8 cellular contexts compared by ENCODE assay signal in the genomic region with DNA sequence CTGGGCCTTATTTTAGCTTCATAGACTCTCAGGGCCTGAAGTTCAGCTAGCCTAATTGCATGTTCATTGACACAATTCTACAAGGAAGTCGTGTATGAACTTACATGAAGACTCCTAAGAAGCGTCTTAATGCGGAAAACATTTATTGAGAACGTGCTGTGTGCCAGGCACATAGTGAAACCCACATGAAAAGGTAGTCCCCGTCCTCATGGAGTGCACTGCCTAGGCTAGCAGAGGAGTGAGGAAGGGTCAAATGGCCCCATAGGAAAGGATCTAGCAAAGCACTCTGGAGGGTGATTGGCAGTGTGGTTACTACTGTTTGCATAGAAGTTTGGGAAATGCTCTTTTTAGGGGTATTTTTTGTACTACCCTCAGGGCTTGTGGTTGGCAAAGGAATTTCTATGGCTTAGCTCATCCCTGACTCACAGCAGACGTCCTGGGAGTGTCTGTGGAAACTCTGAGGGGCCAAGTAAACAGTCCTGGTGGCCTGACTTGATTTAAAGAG. TPM values are rescaled to one million over a fixed set of nuclear protein-coding genes. Genes with fewer than 3 reads are reported as not detected.
DNase-seq lines count a peak whose midpoint lies in the region; ATAC-seq, FAIRE-seq and TF ChIP-seq lines count a peak whose summit lies in the region.

No MANE protein-coding gene starts in this region.

- H3K4me1 Mint-ChIP-seq in type B pancreatic cell (ENCODE audit: unreplicated experiment) = peaks cover 33% of the 10 kb centered on the region

- intact Hi-C loops in HepG2 (cut with micrococcal nuclease; ENCODE audit: unreplicated experiment) = no loop called here

- H3K79me2 ChIP-seq in HepG2 (ENCODE audit: insufficient read depth, low read length) = peaks cover 37% of the 10 kb centered on the region

- H3K27ac Mint-ChIP-seq in type B pancreatic cell = peak overlapping the region; percentile 73

- WGBS in HUES64 = 80% methylated on average over 6 of the region's 6 CpGs
- WGBS in HepG2 (ENCODE audit: low lambda C conversion rate) = 13% methylated on average over 6 of the region's 6 CpGs

- no peak overlapping the region for H2AFZ ChIP-seq in HepG2 (ENCODE audit: low read length)

- CTCF ChIA-PET in HepG2 (lab: Yijun Ruan, JAX; ENCODE audit: low intra/inter-chr PET ratio, low total read pairs) = interaction anchor here (1.5 kb wide), 1 partner anchor 74 kb away, joined by 4 read pairs; no protein-coding TSS in a partner anchor

- H3K4me1 ChIP-seq in HUES64 (ENCODE audit: insufficient read depth, low read length) (peaks cover 45% of the 10 kb centered on the region), HepG2 (ENCODE audit: insufficient read depth, low read length) (peaks cover 65% of the 10 kb centered on the region)

- H3K9ac ChIP-seq in HUES64 (ENCODE audit: low read depth, low read length) (peak overlapping the region; percentile 80), HepG2 (ENCODE audit: insufficient read depth, low read depth, low read length) (peak overlapping the region; percentile 89)

- DNase-seq in AG08396 (ENCODE audit: low spot score) = peak; percentile 85
- DNase-seq in astrocyte of the cerebellum (ENCODE audit: low read depth) = peak; percentile 86
- peak; percentile 53 for DNase-seq in HepG2 (ENCODE audit: low spot score)
- no peak for DNase-seq in type B pancreatic cell (ENCODE audit: extremely low spot score, unreplicated experiment)
- no peak for DNase-seq in NCI-H1417 treated with DMSO at 0.1 percent for 48 hours (lab: John Stamatoyannopoulos, UW)
- DNase-seq in frontal cortex (ENCODE audit: low spot score in 2 of 2) = no peak

- H3K9me3 Mint-ChIP-seq in type B pancreatic cell = no peaks in the 10 kb centered on the region

- POLR2A ChIA-PET in HepG2 (lab: Yijun Ruan, JAX) = interaction anchor here (0.6 to 2.3 kb wide), 12 partner anchors 9 to 1818 kb away, joined by 3 to 16 read pairs (median 4); partner anchors contain the start of genes CD276 and SIN3A

- no peaks in the 10 kb centered on the region for H3K36me3 ChIP-seq in HUES64 (ENCODE audit: insufficient read depth, low read length)
- no peaks in the 10 kb centered on the region for H3K36me3 ChIP-seq in HepG2 (replicated peaks in 1 of 2; ENCODE audit: control insufficient read depth in 1 of 2, insufficient read depth in 2 of 2, low read length in 2 of 2)

- H3K9me3 ChIP-seq in HUES64 (ENCODE audit: insufficient read depth, low read depth, low read length) (no peaks in the 10 kb centered on the region), HepG2 (ENCODE audit: low read length) (no peaks in the 10 kb centered on the region)

- no peaks in the 10 kb centered on the region for H3K36me3 Mint-ChIP-seq in type B pancreatic cell

- TF ChIP-seq POLR2A in HepG2 (IDR thresholded peaks at IDR 0.05; ENCODE audit: insufficient read depth in 1 of 2, low read depth in 2 of 2, low read length in 2 of 2) = no peak

- no peaks in the 10 kb centered on the region for H3K27me3 ChIP-seq in HUES64 (ENCODE audit: insufficient read depth, low read length)
- no peaks in the 10 kb centered on the region; a peak in 1 of 5 replicates for H3K27me3 ChIP-seq in HepG2 (ENCODE audit: control insufficient read depth in 1 of 2, insufficient read depth in 2 of 2, low read length in 2 of 2)

- H4K20me1 ChIP-seq in HepG2 (ENCODE audit: insufficient read depth, low read length) = peaks cover 27% of the 10 kb centered on the region

- TF ChIP-seq RAD21 in HepG2 (CRISPR knock-in tag; IDR thresholded peaks at IDR 0.05) = no peak

- TF ChIP-seq CTCF in astrocyte of the cerebellum (IDR thresholded peaks at IDR 0.05; ENCODE audit: low read depth, low read length, missing control alignments) (no peak), HepG2 (CRISPR knock-in tag; IDR thresholded peaks at IDR 0.05) (no peak), type B pancreatic cell (conservative IDR thresholded peaks at IDR 0.05) (no peak)

- peaks cover 3% of the 10 kb centered on the region for H3K27me3 Mint-ChIP-seq in type B pancreatic cell

- ATAC-seq in HepG2 (peak; percentile 9; the same call in 1 of the 3 replicates), HG03139 (IDR thresholded peaks at IDR 0.05; ENCODE audit: unreplicated experiment) (no peak)

- FAIRE-seq in HepG2 (lab: Jason Lieb, UNC) (no peak), frontal cortex (lab: Jason Lieb, UNC) (no peak)

- no TSS peak for BruUV-seq in HepG2 (replicated peaks; lab: Mats Ljungman, UMichigan)

- TF ChIP-seq EP300 in HepG2 (IDR thresholded peaks at IDR 0.05; ENCODE audit: low read depth in 2 of 2, low read length in 2 of 2) (peak in 1 of 2 experiments; percentile 31; a peak in 1 of 4 replicates), HepG2 (CRISPR knock-in tag; IDR thresholded peaks at IDR 0.05; ENCODE audit: borderline replicate concordance) (no peak)

- peak overlapping the region; percentile 87 for H3K4me2 ChIP-seq in HepG2 (ENCODE audit: low read depth, low read length)

- in situ Hi-C loops in astrocyte of the cerebellum (cut with HindIII; ENCODE audit: low sequenced_read_pairs) (loop anchor here (5.0 kb wide), 1 partner anchor 48 kb away; the partner anchor contains the start of gene CD276), HepG2 (cut with HindIII; ENCODE audit: extremely low pct_ligation_motif_present, low pct_unique_long_range_greater_than_20kb) (no loop called here)

- H3K4me3 ChIP-seq in HUES64 (ENCODE audit: low read length) = peak overlapping the region; percentile 63
- H3K4me3 ChIP-seq in astrocyte of the cerebellum (ENCODE audit: low read depth, low read length) = peak overlapping the region; percentile 28
- peak overlapping the region; percentile 57 to 74 (median 65) for H3K4me3 ChIP-seq in HepG2 (replicated peaks in 1 of 3; ENCODE audit: insufficient read depth in 1 of 3, low read depth in 2 of 3, low read length in 3 of 3)

- peak overlapping the region; percentile 96 for H3K4me3 Mint-ChIP-seq in type B pancreatic cell

- H3K27ac ChIP-seq in HUES64 (ENCODE audit: low read depth, low read length) (peak overlapping the region; percentile 72; the same call in 1 of the 2 replicates), HepG2 (ENCODE audit: extremely low read length, insufficient read depth, low read length) (peak overlapping the region; percentile 91)

TF ChIP-seq in HepG2, 621 proteins besides CTCF, POLR2A, EP300 and RAD21 (continues in another document):
- TF ChIP-seq NFE2 (CRISPR knock-in tag; IDR thresholded peaks at IDR 0.05) (no peak), ZNF205 (CRISPR knock-in tag; IDR thresholded peaks at IDR 0.05) (no peak)

RNA-seq across cellular contexts. Expression of gene NPTN, which starts 0.9 kb away (rescaled TPM):
- polyA plus RNA-seq in HUES64 (2013, experiment 1 of 2) = 99.4 TPM
- 94.5 TPM for polyA plus RNA-seq in HUES64 (2013, experiment 2 of 2)
- 57.7 and 110 TPM in 2 replicates for total RNA-seq in HepG2 (2016; rRNA removed; fragmentation: Illumina TruSeq; extraction: Trizol)
- 17.2 and 17.9 TPM in 2 replicates for total RNA-seq in HepG2 (2016; cell fraction: cytosol; rRNA removed; fragmentation: Illumina TruSeq; extraction: Trizol; ENCODE audit: low read depth)
- total RNA-seq in HepG2 (2016; cell fraction: insoluble cytoplasmic fraction; rRNA removed; fragmentation: Illumina TruSeq; extraction: Trizol) = 51.8 and 113 TPM in 2 replicates
- 34.2 and 36.6 TPM in 2 replicates for total RNA-seq in HepG2 (2016; cell fraction: membrane; rRNA removed; fragmentation: Illumina TruSeq; extraction: Trizol)
- total RNA-seq in HepG2 (2016; cell fraction: nucleus; rRNA removed; fragmentation: Illumina TruSeq; extraction: Trizol) = 95.6 and 123 TPM in 2 replicates
- 77.8 and 78.0 TPM in 2 replicates for polyA plus RNA-seq in HepG2 (2011; rRNA removed)
- 52.1 and 63.6 TPM in 2 replicates for polyA plus RNA-seq in HepG2 (2011; cell fraction: cytosol; rRNA removed)
- polyA plus RNA-seq in HepG2 (2011; cell fraction: nucleus; rRNA removed) = 68.7 and 71.5 TPM in 2 replicates
- polyA plus RNA-seq in HepG2 (2012) = 70.7 and 70.9 TPM in 2 replicates
- polyA plus RNA-seq in HepG2 (2016; cell fraction: cytosol; fragmentation: Illumina TruSeq; extraction: Trizol; ENCODE audit: low read depth) = 10.9 and 14.0 TPM in 2 replicates
- polyA plus RNA-seq in HepG2 (2016; cell fraction: insoluble cytoplasmic fraction; fragmentation: Illumina TruSeq; extraction: Trizol; ENCODE audit: low read depth) = 47.9 and 59.8 TPM in 2 replicates
- 19.8 and 23.6 TPM in 2 replicates for polyA plus RNA-seq in HepG2 (2016; cell fraction: membrane; fragmentation: Illumina TruSeq; extraction: Trizol; ENCODE audit: low read depth)
- 129 and 139 TPM in 2 replicates for polyA plus RNA-seq in HepG2 (2016; cell fraction: nucleus; fragmentation: Illumina TruSeq; extraction: Trizol; ENCODE audit: insufficient read depth, low read depth)
- 43.9 and 90.7 TPM in 2 replicates for polyA minus RNA-seq in HepG2 (2011; rRNA and poly(A)+ RNA removed; ENCODE audit: low replicate concordance)
- polyA minus RNA-seq in HepG2 (2011; cell fraction: cytosol; rRNA and poly(A)+ RNA removed) = 43.9 and 44.1 TPM in 2 replicates
- polyA minus RNA-seq in HepG2 (2011; cell fraction: nucleus; rRNA and poly(A)+ RNA removed) = 87.2 and 106 TPM in 2 replicates
- 89.6 and 98.6 TPM in 2 replicates for total RNA-seq in type B pancreatic cell (ENCODE audit: low replicate concordance)
- total RNA-seq in frontal cortex = 106 TPM

RNA-seq across cellular contexts. Expression of gene CD276, which starts 50.1 kb away (rescaled TPM):
- 148 TPM for polyA plus RNA-seq in HUES64 (2013, experiment 1 of 2)
- 165 TPM for polyA plus RNA-seq in HUES64 (2013, experiment 2 of 2)
- total RNA-seq in HepG2 (2016; rRNA removed; fragmentation: Illumina TruSeq; extraction: Trizol) (32.4 and 55.2 TPM in 2 replicates), type B pancreatic cell (ENCODE audit: low replicate concordance) (104 and 133 TPM in 2 replicates), frontal cortex (24.9 TPM)
- 16.9 and 18.3 TPM in 2 replicates for total RNA-seq in HepG2 (2016; cell fraction: cytosol; rRNA removed; fragmentation: Illumina TruSeq; extraction: Trizol; ENCODE audit: low read depth)
- total RNA-seq in HepG2 (2016; cell fraction: insoluble cytoplasmic fraction; rRNA removed; fragmentation: Illumina TruSeq; extraction: Trizol) = 24.4 and 61.0 TPM in 2 replicates
- total RNA-seq in HepG2 (2016; cell fraction: membrane; rRNA removed; fragmentation: Illumina TruSeq; extraction: Trizol) = 46.3 and 47.7 TPM in 2 replicates
- 42.6 and 54.3 TPM in 2 replicates for total RNA-seq in HepG2 (2016; cell fraction: nucleus; rRNA removed; fragmentation: Illumina TruSeq; extraction: Trizol)
- polyA plus RNA-seq in HepG2 (2011; rRNA removed) = 24.6 and 28.0 TPM in 2 replicates
- 15.5 and 19.6 TPM in 2 replicates for polyA plus RNA-seq in HepG2 (2011; cell fraction: cytosol; rRNA removed)
- 50.4 and 51.5 TPM in 2 replicates for polyA plus RNA-seq in HepG2 (2011; cell fraction: nucleus; rRNA removed)
- 33.8 and 47.0 TPM in 2 replicates for polyA plus RNA-seq in HepG2 (2012)
- 17.0 and 19.2 TPM in 2 replicates for polyA plus RNA-seq in HepG2 (2016; cell fraction: cytosol; fragmentation: Illumina TruSeq; extraction: Trizol; ENCODE audit: low read depth)
- 38.5 and 39.5 TPM in 2 replicates for polyA plus RNA-seq in HepG2 (2016; cell fraction: insoluble cytoplasmic fraction; fragmentation: Illumina TruSeq; extraction: Trizol; ENCODE audit: low read depth)
- 40.0 and 45.8 TPM in 2 replicates for polyA plus RNA-seq in HepG2 (2016; cell fraction: membrane; fragmentation: Illumina TruSeq; extraction: Trizol; ENCODE audit: low read depth)
- polyA plus RNA-seq in HepG2 (2016; cell fraction: nucleus; fragmentation: Illumina TruSeq; extraction: Trizol; ENCODE audit: insufficient read depth, low read depth) = 118 and 128 TPM in 2 replicates
- 41.0 and 52.9 TPM in 2 replicates for polyA minus RNA-seq in HepG2 (2011; rRNA and poly(A)+ RNA removed; ENCODE audit: low replicate concordance)
- polyA minus RNA-seq in HepG2 (2011; cell fraction: cytosol; rRNA and poly(A)+ RNA removed) = 26.4 and 27.7 TPM in 2 replicates
- 17.9 TPM in 2 replicates for polyA minus RNA-seq in HepG2 (2011; cell fraction: nucleus; rRNA and poly(A)+ RNA removed)

Comparison
In these comparisons a context has a peak if more than half of its experiments do, and no peak if none do; other contexts are left out.
1. DNase-seq: peak in AG08396 (single experiment), astrocyte of the cerebellum (single experiment) and HepG2 (single experiment); none in type B pancreatic cell (single experiment), NCI-H1417 treated with DMSO at 0.1 percent for 48 hours (single experiment) and frontal cortex (0 of 2).
2. Peak in every context shown above with its lines, with median percentiles within 50 percentile points of each other: H3K4me3 ChIP-seq.